Comparison of ENCODE assay signal across 8 cellular contexts in the genomic region with DNA sequence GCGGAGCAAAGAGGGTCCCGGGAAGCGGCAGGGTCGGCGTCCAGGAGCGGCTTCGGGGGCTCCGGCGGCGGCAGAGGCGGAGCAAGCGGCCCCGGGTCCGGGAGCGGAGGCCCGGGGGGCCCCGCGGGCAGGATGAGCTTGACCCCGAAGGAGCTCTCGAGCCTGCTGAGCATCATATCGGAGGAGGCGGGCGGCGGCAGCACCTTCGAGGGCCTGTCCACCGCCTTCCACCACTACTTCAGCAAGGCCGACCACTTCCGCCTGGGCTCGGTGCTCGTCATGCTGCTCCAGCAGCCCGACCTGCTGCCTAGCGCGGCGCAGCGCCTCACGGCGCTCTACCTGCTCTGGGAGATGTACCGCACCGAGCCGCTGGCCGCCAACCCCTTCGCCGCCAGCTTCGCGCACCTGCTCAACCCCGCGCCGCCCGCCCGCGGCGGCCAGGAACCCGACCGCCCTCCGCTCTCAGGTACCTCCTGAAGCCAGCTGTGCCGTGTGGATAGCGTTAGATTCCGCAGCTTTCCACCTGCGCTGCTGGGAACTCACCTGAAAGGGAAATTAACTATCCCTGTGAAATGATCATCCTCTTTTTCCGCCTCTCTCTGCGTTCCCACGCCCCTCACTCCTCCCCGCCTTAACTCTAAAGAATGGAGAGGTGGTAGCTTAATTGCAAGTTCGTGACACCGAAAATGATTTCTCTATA. TPM values are rescaled to one million over a fixed set of nuclear protein-coding genes. Genes with fewer than 3 reads are reported as not detected.
DNase-seq lines count a peak whose midpoint lies in the region; ATAC-seq and TF ChIP-seq lines count a peak whose summit lies in the region.

No MANE protein-coding gene starts in this region.

- H3F3A ChIP-seq in DOHH2 (ENCODE audit: control insufficient read depth, insufficient read depth) (no peaks in the 10 kb centered on the region), SU-DHL-6 (ENCODE audit: insufficient read depth) (0 out of 2 replicates have a peak, but pooled peaks cover 2% of the 10 kb centered on the region)

- ATAC-seq in GM21526 (IDR thresholded peaks at IDR 0.05; ENCODE audit: low FRiP score, unreplicated experiment): peak; percentile 55

- H3K27me3 ChIP-seq in DOHH2 (ENCODE audit: control insufficient read depth, low read length) (no peaks in the 10 kb centered on the region), SU-DHL-6 (ENCODE audit: low read length) (no peaks in the 10 kb centered on the region), iPS DF 6.9 (ENCODE audit: control insufficient read depth, insufficient read depth, low read length) (no peaks in the 10 kb centered on the region), skeletal muscle tissue (ENCODE audit: control insufficient read depth in 3 of 3, insufficient read depth in 3 of 3, low read length in 3 of 3) (no peaks in the 10 kb centered on the region)

- H3K4me1 ChIP-seq in DOHH2 (ENCODE audit: control insufficient read depth, low read length) (peaks cover 22% of the 10 kb centered on the region), iPS DF 6.9 (ENCODE audit: control insufficient read depth, insufficient read depth, low read length) (peaks cover 4% of the 10 kb centered on the region), skeletal muscle tissue (ENCODE audit: control insufficient read depth in 3 of 3, insufficient read depth in 3 of 3, low read length in 3 of 3) (peaks cover 18 to 26% (median 22%) of the 10 kb centered on the region in 3 donors)

- H3K4me2 ChIP-seq in DOHH2 (ENCODE audit: low read length) (peak overlapping the region; percentile 86), SU-DHL-6 (ENCODE audit: low read depth, low read length, poor library complexity, severe bottlenecking) (peak overlapping the region; percentile 87)

- TF ChIP-seq CTCF in DOHH2 (IDR thresholded peaks at IDR 0.05; ENCODE audit: low read depth, low read length, poor library complexity, severe bottlenecking): peak; percentile 28
- no peak for TF ChIP-seq CTCF in SU-DHL-6 (IDR thresholded peaks at IDR 0.05; ENCODE audit: insufficient read depth, low read length, poor library complexity, severe bottlenecking)

- peak; percentile 30 for DNase-seq in HuH-7.5 (ENCODE audit: low spot score)
- peak; percentile 68 for DNase-seq in amniotic epithelial cell (ENCODE audit: low read depth)
- no peak for DNase-seq in iPS DF 6.9 (ENCODE audit: low read depth, low spot score)
- DNase-seq in HuH-7 (ENCODE audit: low spot score): no peak

- H3K9ac ChIP-seq in SU-DHL-6 (ENCODE audit: low read length) (peak overlapping the region; percentile 98), skeletal muscle tissue (ENCODE audit: low read depth in 1 of 3, low read length in 3 of 3) (peak overlapping the region; percentile 89 to 96 (median 94))

- peak overlapping the region; percentile 65 for H3K27ac ChIP-seq in DOHH2 (ENCODE audit: low read depth, low read length)
- H3K27ac ChIP-seq in SU-DHL-6 (ENCODE audit: low read depth, low read length): peak overlapping the region; percentile 76
- H3K27ac ChIP-seq in iPS DF 6.9 (ENCODE audit: low read length): no peak overlapping the region
- peak overlapping the region; percentile 87 for H3K27ac ChIP-seq in skeletal muscle tissue (ENCODE audit: low read depth, low read length)

- H2AFZ ChIP-seq in SU-DHL-6 (ENCODE audit: low read depth, low read length, severe bottlenecking): peak overlapping the region; percentile 91

- peaks cover 51% of the 10 kb centered on the region for H3K79me2 ChIP-seq in DOHH2 (ENCODE audit: control insufficient read depth, low read length)
- H3K79me2 ChIP-seq in SU-DHL-6 (ENCODE audit: insufficient read depth, low read length): peaks cover 44% of the 10 kb centered on the region

- WGBS in iPS DF 6.9 (ENCODE audit: insufficient coverage, insufficient read length): no CpG with 5 or more reads among the region's 65 CpGs

- H3K4me3 ChIP-seq in DOHH2 (ENCODE audit: low read length) (peak overlapping the region; percentile 88), SU-DHL-6 (ENCODE audit: insufficient read depth, low read length, poor library complexity, severe bottlenecking) (peak overlapping the region; percentile 92), iPS DF 6.9 (ENCODE audit: low read length) (peak overlapping the region; percentile 87), skeletal muscle tissue (ENCODE audit: low read length in 3 of 3) (peak overlapping the region; percentile 78 to 94 (median 89))

- H4K20me1 ChIP-seq in DOHH2 (ENCODE audit: control insufficient read depth, insufficient read depth, low read depth, low read length): peaks cover 15% of the 10 kb centered on the region
- H4K20me1 ChIP-seq in SU-DHL-6 (ENCODE audit: low read depth, low read length): peaks cover 3% of the 10 kb centered on the region; the same call in 1 of the 2 replicates

- no peaks in the 10 kb centered on the region for H3K9me3 ChIP-seq in DOHH2 (ENCODE audit: control insufficient read depth, insufficient read depth, low read length)
- H3K9me3 ChIP-seq in SU-DHL-6 (ENCODE audit: insufficient read depth, low read length): no peaks in the 10 kb centered on the region
- H3K9me3 ChIP-seq in iPS DF 6.9 (ENCODE audit: control insufficient read depth, insufficient read depth, low read length): no peaks in the 10 kb centered on the region
- H3K9me3 ChIP-seq in skeletal muscle tissue (ENCODE audit: control insufficient read depth in 3 of 3, low read length in 3 of 3): no peaks in the 10 kb centered on the region

- H3K9me2 ChIP-seq in DOHH2 (replicated peaks; ENCODE audit: control insufficient read depth, low read length) (no peaks in the 10 kb centered on the region), SU-DHL-6 (replicated peaks; ENCODE audit: insufficient read depth, low read length) (no peaks in the 10 kb centered on the region)

- H3K36me3 ChIP-seq in DOHH2 (ENCODE audit: control insufficient read depth, low read length): peaks cover 33% of the 10 kb centered on the region
- no peaks in the 10 kb centered on the region for H3K36me3 ChIP-seq in SU-DHL-6 (ENCODE audit: low read length)
- no peaks in the 10 kb centered on the region for H3K36me3 ChIP-seq in iPS DF 6.9 (ENCODE audit: control insufficient read depth, insufficient read depth, low read length)
- H3K36me3 ChIP-seq in skeletal muscle tissue (ENCODE audit: control insufficient read depth in 3 of 3, insufficient read depth in 3 of 3, low read length in 3 of 3): peaks cover 0 to 4% (median 0%) of the 10 kb centered on the region in 3 donors

RNA-seq across cellular contexts. Expression of a gene that starts 0.5 kb away (rescaled TPM):
- 19.8 TPM for total RNA-seq in skeletal muscle tissue

RNA-seq across cellular contexts. Expression of a gene that starts 55.3 kb away (rescaled TPM):
- total RNA-seq in skeletal muscle tissue: 43.3 TPM

Comparison
In these comparisons a context has a peak if more than half of its experiments do, and no peak if none do; other contexts are left out.
1. DNase-seq: peak in HuH-7.5 (single experiment) and amniotic epithelial cell (single experiment); none in iPS DF 6.9 (single experiment) and HuH-7 (single experiment).
2. Peak in every context shown above with its lines, with median percentiles within 50 percentile points of each other: H3K4me3 ChIP-seq.